Comparison of ENCODE assay signal across 1 cellular context in the genomic region with DNA sequence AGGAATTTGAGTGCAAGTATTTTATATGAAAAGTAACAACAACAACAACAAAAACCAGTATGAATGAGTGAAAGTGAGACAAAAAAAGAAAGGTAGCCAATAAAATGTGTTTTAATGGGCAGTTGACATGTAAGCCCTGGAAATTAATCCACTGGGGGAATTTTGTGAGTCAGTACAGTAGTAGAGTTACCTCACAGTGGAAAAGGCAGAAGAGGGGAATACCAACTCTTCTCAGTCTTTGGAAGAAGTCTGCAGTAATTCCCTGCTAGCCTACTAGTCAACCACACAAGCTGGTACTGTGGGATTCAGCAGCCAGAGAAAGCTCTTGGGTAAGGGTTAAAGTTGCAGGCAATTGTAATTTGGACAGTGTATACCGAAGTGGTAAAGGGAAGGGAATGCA.
TF ChIP-seq lines count a peak whose summit lies in the region.

No MANE protein-coding gene starts in this region.

TF ChIP-seq in IMR-90, 13 proteins besides CTCF, POLR2A, EP300 and RAD21 (continued from another document):
- TF ChIP-seq MAFK (IDR thresholded peaks at IDR 0.05; ENCODE audit: low read depth, low read length) (no peak), BHLHE40 (IDR thresholded peaks at IDR 0.05; ENCODE audit: low read depth, low read length) (no peak), CHD1 (IDR thresholded peaks at IDR 0.05; ENCODE audit: low read depth, low read length) (no peak), RCOR1 (IDR thresholded peaks at IDR 0.05; ENCODE audit: insufficient replicate concordance, low read length) (no peak), FOS (IDR thresholded peaks at IDR 0.05; ENCODE audit: low read depth, low read length) (no peak), RFX5 (IDR thresholded peaks at IDR 0.05; ENCODE audit: low read depth, low read length) (no peak), NFE2L2 (IDR thresholded peaks at IDR 0.05; ENCODE audit: low read depth, low read length) (no peak)
